ENCODE assay signal across 4 cellular contexts in genomic region chr5:81983148-81983547, GRCh38. TPM values are rescaled to one million over a fixed set of nuclear protein-coding genes. Genes with fewer than 3 reads are reported as not detected.
A peak's percentile ranks its signal among the peaks of the same experiment; 100 is the strongest.
DNase-seq lines count a peak whose midpoint lies in the region; FAIRE-seq and TF ChIP-seq lines count a peak whose summit lies in the region.
"Not testable (repeated sequence)": the region's sequence is repeated elsewhere in the genome, so short reads cannot be mapped to it uniquely, and the experiment has no call there.

No MANE protein-coding gene starts in this region.

- H3K27me3 Mint-ChIP-seq in endothelial cell (ENCODE audit: unreplicated experiment); glutamatergic neuron (ENCODE audit: unreplicated experiment): not testable (repeated sequence)

- not testable (repeated sequence) for H3K9ac ChIP-seq in kidney (ENCODE audit: low read length in 2 of 2)

- not testable (repeated sequence) for H3K9me3 Mint-ChIP-seq in endothelial cell (ENCODE audit: unreplicated experiment)
- H3K9me3 Mint-ChIP-seq in glutamatergic neuron (ENCODE audit: unreplicated experiment): peaks cover 11% of the 10 kb centered on the region

- not testable (repeated sequence) for H3K4me1 ChIP-seq in kidney (ENCODE audit: control insufficient read depth in 1 of 2, insufficient read depth in 1 of 2, low read depth in 1 of 2, low read length in 2 of 2)

- H3K4me1 Mint-ChIP-seq in endothelial cell (ENCODE audit: unreplicated experiment): not testable (repeated sequence)
- peaks cover 10% of the 10 kb centered on the region for H3K4me1 Mint-ChIP-seq in glutamatergic neuron (ENCODE audit: low read depth, unreplicated experiment)

- H3K36me3 ChIP-seq in kidney (ENCODE audit: control insufficient read depth in 1 of 2, insufficient read depth in 2 of 2, low read length in 2 of 2): not testable (repeated sequence)

- not testable (repeated sequence) for H3K4me3 Mint-ChIP-seq in endothelial cell (ENCODE audit: unreplicated experiment); glutamatergic neuron (ENCODE audit: unreplicated experiment)

- not testable (repeated sequence) for H3K9me3 ChIP-seq in kidney (ENCODE audit: control insufficient read depth in 1 of 2, low read length in 2 of 2)

- FAIRE-seq in kidney (lab: Jason Lieb, UNC): not testable (repeated sequence)

- H3K36me3 Mint-ChIP-seq in endothelial cell (ENCODE audit: low read depth, unreplicated experiment): not testable (repeated sequence)
- peaks cover 12% of the 10 kb centered on the region for H3K36me3 Mint-ChIP-seq in glutamatergic neuron (ENCODE audit: unreplicated experiment)

- intact Hi-C loops in kidney (cut with DNase I): not testable (repeated sequence)

- not testable (repeated sequence) for H3K27ac Mint-ChIP-seq in endothelial cell (ENCODE audit: unreplicated experiment); glutamatergic neuron (ENCODE audit: unreplicated experiment)

- not testable (repeated sequence) for H3K4me3 ChIP-seq in kidney (ENCODE audit: low read length in 2 of 2)

- TF ChIP-seq CTCF in endothelial cell (IDR thresholded peaks at IDR 0.05; ENCODE audit: unreplicated experiment); glutamatergic neuron (IDR thresholded peaks at IDR 0.05; ENCODE audit: partially characterized antibody, unreplicated experiment); kidney (IDR thresholded peaks at IDR 0.05; ENCODE audit: borderline replicate concordance, extremely low read depth, insufficient read depth): not testable (repeated sequence)

- not testable (repeated sequence) for H3K27ac ChIP-seq in kidney (ENCODE audit: low read depth in 2 of 2, low read length in 2 of 2)

- DNase-seq in activated gamma-delta T cell (lab: John Stamatoyannopoulos, UW) (peak; percentile 17), endothelial cell (ENCODE audit: low spot score) (peak; percentile 4), glutamatergic neuron (peak; percentile 24), kidney (peak; percentile 57)

RNA-seq across cellular contexts. Expression of gene ATG10, which starts 11.3 kb away (rescaled TPM):
- total RNA-seq in endothelial cell (ENCODE audit: unreplicated experiment) (6.2 TPM), glutamatergic neuron (ENCODE audit: unreplicated experiment) (12.1 TPM), kidney (8.7 TPM)
- 8.6 TPM for polyA plus RNA-seq in kidney (ENCODE audit: insufficient read depth, low read depth, low replicate concordance)

Comparison
In these comparisons a context has a peak if more than half of its experiments do, and no peak if none do; other contexts are left out.
1. DNase-seq: peak in every context shown above with its lines; median percentile 57 in kidney; 24 in glutamatergic neuron; 17 in activated gamma-delta T cell; 4 in endothelial cell.